Comparison of ENCODE assay signal across 9 cellular contexts in genomic region chr2:206798009-206798408, GRCh38. TPM values are rescaled to one million over a fixed set of nuclear protein-coding genes. Genes with fewer than 3 reads are reported as not detected.
A peak's percentile ranks its signal among the peaks of the same experiment; 100 is the strongest.
DNase-seq lines count a peak whose midpoint lies in the region; ATAC-seq and TF ChIP-seq lines count a peak whose summit lies in the region.
"Had no signal": no experiment of that assay in that cellular context is flagged by ENCODE, and none has a peak within 500 bp of the region (broad histone marks: within the 10 kb centered on the region; RNA-seq: fewer than 3 reads in every experiment).

No MANE protein-coding gene starts in this region.

- no peak overlapping the region for H3K4me2 ChIP-seq in Karpas-422 (ENCODE audit: low read depth, low read length, poor library complexity, severe bottlenecking)
- H3K4me2 ChIP-seq in osteoblast (ENCODE audit: insufficient read depth, low read length), result no peak overlapping the region

- H3K4me3 Mint-ChIP-seq in endothelial cell (ENCODE audit: unreplicated experiment), result no peak overlapping the region

- H3K9ac ChIP-seq in Karpas-422 (ENCODE audit: low read length), result no peak overlapping the region

- H3K4me3 ChIP-seq in Karpas-422 (ENCODE audit: low read length), result no peak overlapping the region
- H3K4me3 ChIP-seq in osteoblast (ENCODE audit: insufficient read depth, low read length), result no peak overlapping the region

- H4K20me1 ChIP-seq in Karpas-422 (ENCODE audit: insufficient read depth, low read depth, low read length) (no peaks in the 10 kb centered on the region), osteoblast (ENCODE audit: insufficient read depth, low read length) (no peaks in the 10 kb centered on the region)

- H3K4me1 Mint-ChIP-seq in endothelial cell (ENCODE audit: unreplicated experiment), result peaks cover 28% of the 10 kb centered on the region

- H3K9me3 Mint-ChIP-seq in endothelial cell (ENCODE audit: unreplicated experiment), result no peaks in the 10 kb centered on the region

- H3K36me3 Mint-ChIP-seq in endothelial cell (ENCODE audit: low read depth, unreplicated experiment), result peaks cover 4% of the 10 kb centered on the region

- no peaks in the 10 kb centered on the region for H3K27me3 ChIP-seq in Karpas-422 (ENCODE audit: low read length)
- no peaks in the 10 kb centered on the region for H3K27me3 ChIP-seq in osteoblast (ENCODE audit: insufficient read depth, low read length)

- no peak overlapping the region for H3K27ac ChIP-seq in Karpas-422 (ENCODE audit: low read length)
- H3K27ac ChIP-seq in osteoblast (ENCODE audit: low read depth, low read length), result no peak overlapping the region

- DNase-seq in endothelial cell (ENCODE audit: low spot score) (no peak), T-helper 9 cell (no peak), Karpas-422 (no peak), A172 (ENCODE audit: low spot score) (no peak), osteoblast (ENCODE audit: insufficient read length, low spot score, missing footprints) (no peak)
- DNase-seq: NCI-H510A had no signal

- H3K27me3 Mint-ChIP-seq in endothelial cell (ENCODE audit: unreplicated experiment), result peaks cover 9% of the 10 kb centered on the region

- H3K79me2 ChIP-seq in Karpas-422 (ENCODE audit: low read length) (no peaks in the 10 kb centered on the region), osteoblast (ENCODE audit: insufficient read depth, low read length) (no peaks in the 10 kb centered on the region)

- H3K9me3 ChIP-seq in Karpas-422 (ENCODE audit: low read length), result no peaks in the 10 kb centered on the region
- H3K9me3 ChIP-seq in osteoblast (ENCODE audit: low read depth, low read length), result no peaks in the 10 kb centered on the region

- H3K27ac Mint-ChIP-seq in endothelial cell (ENCODE audit: unreplicated experiment), result peak overlapping the region; percentile 23

- H3K36me3 ChIP-seq in Karpas-422 (ENCODE audit: insufficient read depth, low read length) (no peaks in the 10 kb centered on the region), osteoblast (ENCODE audit: insufficient read depth, low read length) (peaks cover 6% of the 10 kb centered on the region)

- no peaks in the 10 kb centered on the region for H3K9me2 ChIP-seq in Karpas-422 (replicated peaks; ENCODE audit: insufficient read depth, low read length)

- H3K4me1 ChIP-seq in Karpas-422 (ENCODE audit: low read length), result no peaks in the 10 kb centered on the region
- peaks cover 3% of the 10 kb centered on the region for H3K4me1 ChIP-seq in osteoblast (ENCODE audit: insufficient read depth, low read length)

- ATAC-seq in GM18511 (IDR thresholded peaks at IDR 0.05; ENCODE audit: unreplicated experiment) (peak; percentile 74), GM21515 (IDR thresholded peaks at IDR 0.05; ENCODE audit: unreplicated experiment) (peak; percentile 60), HG03457 (IDR thresholded peaks at IDR 0.05; ENCODE audit: unreplicated experiment) (peak; percentile 67)

- H2AFZ ChIP-seq in Karpas-422 (ENCODE audit: low read length), result no peak overlapping the region
- H2AFZ ChIP-seq in osteoblast (ENCODE audit: low read length), result no peak overlapping the region

- no peak for TF ChIP-seq CTCF in endothelial cell (IDR thresholded peaks at IDR 0.05; ENCODE audit: unreplicated experiment)
- TF ChIP-seq CTCF in osteoblast (IDR thresholded peaks at IDR 0.05; ENCODE audit: extremely low read depth, low read depth, low read length), result no peak

RNA-seq across cellular contexts. Expression of gene FASTKD2, which starts 32.6 kb away (rescaled TPM):
- total RNA-seq in endothelial cell (ENCODE audit: unreplicated experiment), result 20.1 TPM
- total RNA-seq in Karpas-422 (2014; rRNA removed; shearing (Covaris generic); ENCODE audit: low replicate concordance), result 23.1 and 36.9 TPM in 2 replicates
- 62.4 and 77.4 TPM in 2 replicates for total RNA-seq in A172 (2014; rRNA removed; shearing (Covaris generic))
- 35.8 and 39.2 TPM in 2 replicates for total RNA-seq in osteoblast

RNA-seq across cellular contexts. Expression of gene MDH1B, which starts 32.9 kb away (rescaled TPM):
- total RNA-seq in endothelial cell (ENCODE audit: unreplicated experiment) (2.3 TPM), osteoblast (0.88 and 2.2 TPM in 2 replicates)
- 1.7 and 2.8 TPM in 2 replicates for total RNA-seq in Karpas-422 (2014; rRNA removed; shearing (Covaris generic); ENCODE audit: low replicate concordance)
- 5.4 and 9.2 TPM in 2 replicates for total RNA-seq in A172 (2014; rRNA removed; shearing (Covaris generic))
